In the genomic region with DNA sequence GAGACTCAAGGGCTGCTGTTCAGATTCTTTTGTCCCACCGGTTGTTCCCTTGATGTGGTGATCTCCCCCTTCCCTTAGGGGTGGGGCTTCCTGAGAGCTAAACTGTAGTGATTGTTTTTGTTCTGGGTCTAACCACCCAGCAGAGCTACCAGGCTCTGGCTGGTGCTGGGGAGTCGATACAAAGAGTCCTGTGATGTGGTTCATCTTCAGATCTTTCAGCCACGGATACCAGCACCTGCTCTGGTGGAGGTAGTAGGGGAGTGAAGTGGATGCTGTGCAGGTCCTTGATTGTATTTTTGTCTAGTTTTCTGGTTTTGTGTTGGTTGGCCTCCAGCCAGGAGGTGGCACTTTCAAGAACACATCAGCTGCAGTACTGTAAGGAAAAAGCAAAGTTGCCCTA, we compare ENCODE assay signal across 25 cellular contexts.
"Had no signal": no experiment of that assay in that cellular context is flagged by ENCODE, and none has a peak within 500 bp of the region (broad histone marks: within the 10 kb centered on the region; RNA-seq: fewer than 3 reads in every experiment).

No MANE protein-coding gene starts in this region.

- H2AFZ ChIP-seq: PC-9 had no signal

- H3K27me3 Mint-ChIP-seq: activated B cell treated with CpG ODN at 0.5 μM for 24 hours; activated CD4-positive, alpha-beta T cell treated with anti-CD3 and anti-CD28 coated beads, Interleukin-2, amount 10 ng/mL, durations not matched to agents 24 days and 14 days; activated naive CD8-positive, alpha-beta T cell treated with anti-CD3 and anti-CD28 coated beads for 36 hours; activated T-helper 17 cell treated with anti-CD3 and anti-CD28 coated beads, Interleukin-2, amount 50 U/mL, for 72 hours; T-helper 17 cell had no signal

- H3K27ac Mint-ChIP-seq: activated B cell treated with CpG ODN at 0.5 μM for 24 hours; activated CD4-positive, alpha-beta T cell treated with anti-CD3 and anti-CD28 coated beads, Interleukin-2, amount 10 ng/mL, durations not matched to agents 24 days and 14 days; activated naive CD4-positive, alpha-beta T cell treated with anti-CD3 and anti-CD28 coated beads for 36 hours; activated naive CD8-positive, alpha-beta T cell treated with anti-CD3 and anti-CD28 coated beads for 36 hours; activated T-helper 17 cell treated with anti-CD3 and anti-CD28 coated beads, Interleukin-2, amount 50 U/mL, for 72 hours; T-helper 17 cell had no signal

- H3K4me3 Mint-ChIP-seq: activated B cell treated with CpG ODN at 0.5 μM for 24 hours; activated CD4-positive, alpha-beta T cell treated with anti-CD3 and anti-CD28 coated beads, Interleukin-2, amount 10 ng/mL, durations not matched to agents 24 days and 14 days; activated naive CD4-positive, alpha-beta T cell treated with anti-CD3 and anti-CD28 coated beads for 36 hours; activated naive CD8-positive, alpha-beta T cell treated with anti-CD3 and anti-CD28 coated beads for 36 hours; activated T-helper 17 cell treated with anti-CD3 and anti-CD28 coated beads, Interleukin-2, amount 50 U/mL, for 72 hours; T-helper 17 cell had no signal

- H3K36me3 Mint-ChIP-seq: activated naive CD8-positive, alpha-beta T cell treated with anti-CD3 and anti-CD28 coated beads for 36 hours had no signal

- DNase-seq: activated B cell treated with CpG ODN at 0.5 μM for 24 hours; activated CD4-positive, alpha-beta T cell treated with anti-CD3 and anti-CD28 coated beads for 1 hour; activated CD4-positive, alpha-beta T cell treated with anti-CD3 and anti-CD28 coated beads, Interleukin-2, amount 10 ng/mL, durations not matched to agents 24 days and 14 days; activated CD4-positive, alpha-beta T cell treated with anti-CD3 and anti-CD28 coated beads, Interleukin-2, amount 50 U/mL, for 48 hours; activated CD8-positive, alpha-beta memory T cell treated with anti-CD3 and anti-CD28 coated beads for 24 hours; activated gamma-delta T cell; activated naive CD4-positive, alpha-beta T cell treated with anti-CD3 and anti-CD28 coated beads for 36 hours; activated naive CD8-positive, alpha-beta T cell treated with anti-CD3 and anti-CD28 coated beads for 36 hours; activated T-cell treated with anti-CD3 and anti-CD28 coated beads for 4 hours; activated T-cell treated with anti-CD3 and anti-CD28 coated beads, Interleukin-2, amount 50 U/mL, for 48 hours; cerebellar nuclear complex; KBM-7; NCI-H1092; NCI-H1417 treated with DMSO at 0.1 percent for 48 hours; NCI-H1694; NCI-H2029; NCI-H2171 treated with DMSO at 0.1 percent for 48 hours; NCI-H226; NCI-H526 treated with DMSO at 0.1 percent for 48 hours; NCI-H82; PC-9; SHP77 treated with DMSO at 0.1 percent for 48 hours; T-helper 17 cell; T-helper 9 cell had no signal

- H3K4me3 ChIP-seq: PC-9 had no signal

- H3K27ac ChIP-seq: PC-9 had no signal

- H3K4me2 ChIP-seq: PC-9 had no signal

- H3K4me1 Mint-ChIP-seq: activated B cell treated with CpG ODN at 0.5 μM for 24 hours; activated CD4-positive, alpha-beta T cell treated with anti-CD3 and anti-CD28 coated beads, Interleukin-2, amount 10 ng/mL, durations not matched to agents 24 days and 14 days; activated naive CD8-positive, alpha-beta T cell treated with anti-CD3 and anti-CD28 coated beads for 36 hours; activated T-helper 17 cell treated with anti-CD3 and anti-CD28 coated beads, Interleukin-2, amount 50 U/mL, for 72 hours; T-helper 17 cell had no signal
